Comparison of ENCODE assay signal across 23 cellular contexts in the genomic region with DNA sequence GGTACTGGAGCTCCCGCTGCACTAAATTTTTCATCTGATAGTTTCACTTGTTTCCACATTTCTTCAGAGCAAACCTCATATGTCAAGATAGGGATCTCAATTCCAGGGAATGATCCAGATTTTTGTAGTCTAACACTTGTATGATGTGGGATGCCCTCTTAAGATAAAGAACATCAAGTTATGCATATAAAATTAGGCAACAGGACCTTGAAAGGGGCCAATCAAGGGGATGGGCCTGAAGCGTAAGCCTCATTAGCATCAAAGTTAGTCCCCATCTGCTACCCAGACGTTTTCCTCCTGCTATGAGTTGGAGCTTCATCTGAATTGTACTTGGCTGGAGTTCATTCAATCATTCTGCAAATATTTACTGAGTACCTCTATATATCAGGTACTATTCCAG. TPM values are rescaled to one million over a fixed set of nuclear protein-coding genes. Genes with fewer than 3 reads are reported as not detected.
DNase-seq lines count a peak whose midpoint lies in the region; TF ChIP-seq lines count a peak whose summit lies in the region.
"Had no signal": no experiment of that assay in that cellular context is flagged by ENCODE, and none has a peak within 500 bp of the region (broad histone marks: within the 10 kb centered on the region; RNA-seq: fewer than 3 reads in every experiment).

No MANE protein-coding gene starts in this region.

- WGBS in suprapubic skin: 72% methylated on average over 3 of the region's 3 CpGs

- H3K27ac ChIP-seq in Karpas-422 (ENCODE audit: low read length): peak overlapping the region; percentile 7
- H3K27ac ChIP-seq in suprapubic skin: no peak overlapping the region
- H3K27ac ChIP-seq: 22Rv1, hepatocyte, neural progenitor cell, sigmoid colon had no signal

- no peaks in the 10 kb centered on the region for H4K20me1 ChIP-seq in Karpas-422 (ENCODE audit: insufficient read depth, low read depth, low read length)

- H3K9me2 ChIP-seq in Karpas-422 (replicated peaks; ENCODE audit: insufficient read depth, low read length): no peaks in the 10 kb centered on the region

- no peak for TF ChIP-seq POLR2A in suprapubic skin (IDR thresholded peaks at IDR 0.05)

- H3K79me2 ChIP-seq in Karpas-422 (ENCODE audit: low read length): peaks cover 99% of the 10 kb centered on the region
- H3K79me2 ChIP-seq: hepatocyte had no signal

- TF ChIP-seq CTCF in suprapubic skin (IDR thresholded peaks at IDR 0.05): no peak

- H3K4me1 ChIP-seq in Karpas-422 (ENCODE audit: low read length): peaks cover 87% of the 10 kb centered on the region
- peaks cover 2% of the 10 kb centered on the region for H3K4me1 ChIP-seq in suprapubic skin
- H3K4me1 ChIP-seq: neural progenitor cell, sigmoid colon had no signal

- H3K27me3 ChIP-seq in Karpas-422 (ENCODE audit: low read length): no peaks in the 10 kb centered on the region
- H3K27me3 ChIP-seq in suprapubic skin: no peaks in the 10 kb centered on the region
- H3K27me3 ChIP-seq: hepatocyte, neural progenitor cell, sigmoid colon had no signal

- H2AFZ ChIP-seq in Karpas-422 (ENCODE audit: low read length): no peak overlapping the region
- H2AFZ ChIP-seq: hepatocyte, neural progenitor cell had no signal

- H3K4me2 ChIP-seq in Karpas-422 (ENCODE audit: low read depth, low read length, poor library complexity, severe bottlenecking): no peak overlapping the region
- H3K4me2 ChIP-seq: hepatocyte, neural progenitor cell had no signal

- H3K9me3 ChIP-seq in Karpas-422 (ENCODE audit: low read length) (no peaks in the 10 kb centered on the region), suprapubic skin (no peaks in the 10 kb centered on the region)
- H3K9me3 ChIP-seq: sigmoid colon had no signal

- no peak overlapping the region for H3K4me3 ChIP-seq in Karpas-422 (ENCODE audit: low read length)
- no peak overlapping the region for H3K4me3 ChIP-seq in suprapubic skin
- H3K4me3 ChIP-seq: hepatocyte, neural progenitor cell, sigmoid colon had no signal

- H3K9ac ChIP-seq in Karpas-422 (ENCODE audit: low read length): no peak overlapping the region
- H3K9ac ChIP-seq: neural progenitor cell had no signal

- peak; percentile 46 for DNase-seq in NCI-H1092 treated with DMSO at 0.1 percent for 48 hours (lab: John Stamatoyannopoulos, UW)
- DNase-seq in NCI-H1092 (lab: John Stamatoyannopoulos, UW): no peak
- DNase-seq in Karpas-422: no peak
- peak; percentile 21 for DNase-seq in NCI-H774 (lab: John Stamatoyannopoulos, UW)
- DNase-seq in fibroblast of the conjunctiva (ENCODE audit: low read depth): peak; percentile 55
- no peak for DNase-seq in HPDE6-E6E7 (ENCODE audit: extremely low spot score)
- DNase-seq in suprapubic skin (ENCODE audit: low spot score in 2 of 2): no peak
- DNase-seq in NCI-H2107 treated with DMSO at 0.1 percent for 48 hours (lab: John Stamatoyannopoulos, UW; ENCODE audit: unreplicated experiment): no peak
- DNase-seq: activated CD4-positive, alpha-beta T cell treated with anti-CD3 and anti-CD28 coated beads for 1 hour; activated T-cell treated with anti-CD3 and anti-CD28 coated beads, Interleukin-2, amount 50 U/mL, for 1 hour; amygdala; dermis blood vessel endothelial cell; foreskin melanocyte; H9; MM.1S; NCI-H1694 treated with DMSO at 0.1 percent for 48 hours; NCI-H526; sigmoid colon; stimulated activated CD4-positive, alpha-beta T cell treated with anti-CD3 and anti-CD28 coated beads, Interleukin-15, amount 100 ng/mL, for 24 hours; stimulated activated CD8-positive, alpha-beta memory T cell treated with anti-CD3 and anti-CD28 coated beads, Interleukin-4, amount 100 ng/mL, for 48 hours had no signal

- H3K36me3 ChIP-seq in Karpas-422 (ENCODE audit: insufficient read depth, low read length) (peaks cover 67% of the 10 kb centered on the region), suprapubic skin (no peaks in the 10 kb centered on the region)
- H3K36me3 ChIP-seq: neural progenitor cell, sigmoid colon had no signal

- no peak for TF ChIP-seq EP300 in suprapubic skin (IDR thresholded peaks at IDR 0.05)

RNA-seq across cellular contexts. Expression of gene PDGFD, which starts 17.5 kb away (rescaled TPM):
- 205 and 360 TPM in 2 replicates for total RNA-seq in Karpas-422 (2014; rRNA removed; shearing (Covaris generic); ENCODE audit: low replicate concordance)
- total RNA-seq in suprapubic skin: 1 to 10 TPM; 4.4 to 7.2 (median 5.2) TPM

Comparison
In these comparisons a context has a peak if more than half of its experiments do, and no peak if none do; other contexts are left out.
1. DNase-seq: peak in NCI-H1092 treated with DMSO at 0.1 percent for 48 hours (single experiment), NCI-H774 (single experiment) and fibroblast of the conjunctiva (single experiment); none in NCI-H1092 (single experiment), Karpas-422 (single experiment), HPDE6-E6E7 (single experiment), suprapubic skin (0 of 2) and NCI-H2107 treated with DMSO at 0.1 percent for 48 hours (single experiment).
2. RNA of gene PDGFD, which starts 17.5 kb away (total RNA-seq): 205 to 360 TPM in Karpas-422; 4.4 to 7.2 TPM in suprapubic skin; every median in the first group is over 10 times any median in the second.